ENCODE assay signal across 27 cellular contexts in genomic region chr10:131960631-131961046, GRCh38. TPM values are rescaled to one million over a fixed set of nuclear protein-coding genes. Genes with fewer than 3 reads are reported as not detected.
A peak's percentile ranks its signal among the peaks of the same experiment; 100 is the strongest.
DNase-seq lines count a peak whose midpoint lies in the region; ATAC-seq and TF ChIP-seq lines count a peak whose summit lies in the region.
"Had no signal": no experiment of that assay in that cellular context is flagged by ENCODE, and none has a peak within 500 bp of the region (broad histone marks: within the 10 kb centered on the region; RNA-seq: fewer than 3 reads in every experiment).

No MANE protein-coding gene starts in this region.

- H3K4me3 ChIP-seq in testis = no peak overlapping the region
- H3K4me3 ChIP-seq: breast epithelium, colonic mucosa, Peyer's patch, uterus had no signal

- no peak for DNase-seq in activated CD4-positive, alpha-beta memory T cell treated with anti-CD3 and anti-CD28 coated beads for 36 hours
- no peak for DNase-seq in activated CD4-positive, alpha-beta memory T cell treated with anti-CD3 and anti-CD28 coated beads, Interleukin-2, amount 10 ng/mL, durations not matched to agents 7 days and 5 days
- DNase-seq in RWPE1 (ENCODE audit: low spot score) (no peak), left lobe of liver (ENCODE audit: low spot score) (no peak), testis (peak; percentile 54)
- DNase-seq in activated CD8-positive, alpha-beta memory T cell treated with anti-CD3 and anti-CD28 coated beads for 24 hours = no peak
- DNase-seq: activated CD4-positive, alpha-beta T cell treated with anti-CD3 and anti-CD28 coated beads for 1 hour; activated CD8-positive, alpha-beta memory T cell treated with anti-CD3 and anti-CD28 coated beads, Interleukin-2, amount 10 ng/mL, durations not matched to agents 7 days and 5 days; activated naive CD4-positive, alpha-beta T cell treated with anti-CD3 and anti-CD28 coated beads for 36 hours; amniotic stem cell; CD8-positive, alpha-beta memory T cell; colonic mucosa; effector CD8-positive, alpha-beta T cell; IMR-90; kidney; mammary epithelial cell; NCI-H1092; NCI-H187; posterior cingulate gyrus; stimulated activated CD4-positive, alpha-beta T cell treated with anti-CD3 and anti-CD28 coated beads, Interleukin-15, amount 100 ng/mL, for 24 hours; stimulated activated naive CD4-positive, alpha-beta T cell treated with Interleukin-2 at 50 U/mL for 16 hours; uterus had no signal

- peak overlapping the region; percentile 23 for H3K27ac Mint-ChIP-seq in activated CD4-positive, alpha-beta memory T cell treated with anti-CD3 and anti-CD28 coated beads for 36 hours
- no peak overlapping the region for H3K27ac Mint-ChIP-seq in activated CD4-positive, alpha-beta memory T cell treated with anti-CD3 and anti-CD28 coated beads, Interleukin-2, amount 10 ng/mL, durations not matched to agents 7 days and 5 days
- H3K27ac Mint-ChIP-seq: activated CD8-positive, alpha-beta memory T cell treated with anti-CD3 and anti-CD28 coated beads, Interleukin-2, amount 10 ng/mL, durations not matched to agents 7 days and 5 days; activated naive CD4-positive, alpha-beta T cell treated with anti-CD3 and anti-CD28 coated beads for 36 hours; CD8-positive, alpha-beta memory T cell had no signal

- H3K36me3 Mint-ChIP-seq in activated CD4-positive, alpha-beta memory T cell treated with anti-CD3 and anti-CD28 coated beads for 36 hours = peaks cover 25% of the 10 kb centered on the region
- H3K36me3 Mint-ChIP-seq in activated CD4-positive, alpha-beta memory T cell treated with anti-CD3 and anti-CD28 coated beads, Interleukin-2, amount 10 ng/mL, durations not matched to agents 7 days and 5 days (ENCODE audit: low read depth) = peaks cover 35% of the 10 kb centered on the region

- H3K36me3 ChIP-seq in testis (ENCODE audit: low read depth, missing control alignments) = no peaks in the 10 kb centered on the region
- H3K36me3 ChIP-seq: colonic mucosa, uterus had no signal

- POLR2A ChIA-PET in activated CD4-positive, alpha-beta memory T cell treated with anti-CD3 and anti-CD28 coated beads for 36 hours (lab: Charles Lee) = no interaction called here
- POLR2A ChIA-PET in activated CD4-positive, alpha-beta memory T cell treated with anti-CD3 and anti-CD28 coated beads, Interleukin-2, amount 10 ng/mL, durations not matched to agents 7 days and 5 days (lab: Charles Lee) = interaction anchor here (0.6 to 1.2 kb wide), 2 partner anchors 14 to 21 kb away, joined by 3 read pairs; no protein-coding TSS in a partner anchor
- POLR2A ChIA-PET in RWPE1 (lab: Yijun Ruan, JAX; ENCODE audit: low non-redundant PET) = no interaction called here

- H3K9me3 ChIP-seq in testis = no peaks in the 10 kb centered on the region
- H3K9me3 ChIP-seq: breast epithelium, colonic mucosa, Peyer's patch, uterus had no signal

- CTCF ChIA-PET in activated CD4-positive, alpha-beta memory T cell treated with anti-CD3 and anti-CD28 coated beads for 36 hours (lab: Charles Lee) = no interaction called here
- CTCF ChIA-PET in activated CD4-positive, alpha-beta memory T cell treated with anti-CD3 and anti-CD28 coated beads, Interleukin-2, amount 10 ng/mL, durations not matched to agents 7 days and 5 days (lab: Charles Lee) = no interaction called here
- CTCF ChIA-PET in RWPE1 (lab: Yijun Ruan, JAX) = interaction anchor here (0.5 to 1.0 kb wide), 4 partner anchors 9 to 182 kb away, joined by 3 to 4 read pairs (median 3); no protein-coding TSS in a partner anchor

- TF ChIP-seq CTCF in RWPE1 (conservative IDR thresholded peaks at IDR 0.05; ENCODE audit: low read depth) (no peak), testis (IDR thresholded peaks at IDR 0.05) (no peak)

- H3K27me3 Mint-ChIP-seq in activated CD4-positive, alpha-beta memory T cell treated with anti-CD3 and anti-CD28 coated beads for 36 hours = no peaks in the 10 kb centered on the region
- H3K27me3 Mint-ChIP-seq in activated CD4-positive, alpha-beta memory T cell treated with anti-CD3 and anti-CD28 coated beads, Interleukin-2, amount 10 ng/mL, durations not matched to agents 7 days and 5 days = no peaks in the 10 kb centered on the region
- H3K27me3 Mint-ChIP-seq: activated CD8-positive, alpha-beta memory T cell treated with anti-CD3 and anti-CD28 coated beads, Interleukin-2, amount 10 ng/mL, durations not matched to agents 7 days and 5 days; CD8-positive, alpha-beta memory T cell had no signal

- peak; percentile 12 for ATAC-seq in left lobe of liver
- no peak for ATAC-seq in GM18511 (IDR thresholded peaks at IDR 0.05; ENCODE audit: unreplicated experiment)
- ATAC-seq in GM21737 (IDR thresholded peaks at IDR 0.05; ENCODE audit: unreplicated experiment) = no peak
- ATAC-seq: activated CD8-positive, alpha-beta memory T cell treated with anti-CD3 and anti-CD28 coated beads, Interleukin-2, amount 10 ng/mL, durations not matched to agents 7 days and 5 days had no signal

- H3K4me1 Mint-ChIP-seq in activated CD4-positive, alpha-beta memory T cell treated with anti-CD3 and anti-CD28 coated beads for 36 hours (ENCODE audit: low read depth) = peaks cover 17% of the 10 kb centered on the region
- peaks cover 19% of the 10 kb centered on the region for H3K4me1 Mint-ChIP-seq in activated CD4-positive, alpha-beta memory T cell treated with anti-CD3 and anti-CD28 coated beads, Interleukin-2, amount 10 ng/mL, durations not matched to agents 7 days and 5 days

- 62 to 63% methylated on average over 4 to 18 of the region's 18 CpGs for WGBS in testis, 2 donors

- H3K4me1 ChIP-seq in testis = peaks cover 5% of the 10 kb centered on the region
- H3K4me1 ChIP-seq: breast epithelium, colonic mucosa, Peyer's patch, uterus had no signal

- TF ChIP-seq POLR2A in testis (IDR thresholded peaks at IDR 0.05) = no peak

- H3K27ac ChIP-seq in RWPE1 (peak overlapping the region; percentile 25; the same call in 1 of the 2 replicates), testis (no peak overlapping the region)
- H3K27ac ChIP-seq: breast epithelium, colonic mucosa, epithelial cell of prostate, Peyer's patch, uterus had no signal

- no peaks in the 10 kb centered on the region for H3K9me3 Mint-ChIP-seq in activated CD4-positive, alpha-beta memory T cell treated with anti-CD3 and anti-CD28 coated beads for 36 hours
- no peaks in the 10 kb centered on the region for H3K9me3 Mint-ChIP-seq in activated CD4-positive, alpha-beta memory T cell treated with anti-CD3 and anti-CD28 coated beads, Interleukin-2, amount 10 ng/mL, durations not matched to agents 7 days and 5 days
- H3K9me3 Mint-ChIP-seq: activated naive CD4-positive, alpha-beta T cell treated with anti-CD3 and anti-CD28 coated beads for 36 hours; CD8-positive, alpha-beta memory T cell had no signal

- intact Hi-C loops in activated CD4-positive, alpha-beta memory T cell treated with anti-CD3 and anti-CD28 coated beads for 36 hours (cut with micrococcal nuclease) = no loop called here
- intact Hi-C loops in testis (cut with DNase I; ENCODE audit: low total_unique reads) = no loop called here

- H3K4me3 Mint-ChIP-seq in activated CD4-positive, alpha-beta memory T cell treated with anti-CD3 and anti-CD28 coated beads for 36 hours = no peak overlapping the region
- no peak overlapping the region for H3K4me3 Mint-ChIP-seq in activated CD4-positive, alpha-beta memory T cell treated with anti-CD3 and anti-CD28 coated beads, Interleukin-2, amount 10 ng/mL, durations not matched to agents 7 days and 5 days
- H3K4me3 Mint-ChIP-seq: activated CD8-positive, alpha-beta memory T cell treated with anti-CD3 and anti-CD28 coated beads, Interleukin-2, amount 10 ng/mL, durations not matched to agents 7 days and 5 days; activated naive CD4-positive, alpha-beta T cell treated with anti-CD3 and anti-CD28 coated beads for 36 hours; CD8-positive, alpha-beta memory T cell had no signal

- H3K27me3 ChIP-seq in testis = no peaks in the 10 kb centered on the region
- H3K27me3 ChIP-seq: breast epithelium, colonic mucosa, Peyer's patch, uterus had no signal

RNA-seq across cellular contexts. Expression of gene BNIP3, which starts 21.1 kb away (rescaled TPM):
- total RNA-seq in activated CD4-positive, alpha-beta memory T cell treated with anti-CD3 and anti-CD28 coated beads for 36 hours = 10 to 100 TPM; 84.9 to 86.9 TPM
- total RNA-seq in activated CD4-positive, alpha-beta memory T cell treated with anti-CD3 and anti-CD28 coated beads, Interleukin-2, amount 10 ng/mL, durations not matched to agents 7 days and 5 days = 10 to 100 TPM; 60.2 to 62.3 TPM
- total RNA-seq in left lobe of liver (90.4 TPM), testis (10 to 100 TPM; 61.5 to 93.4 TPM)
- 36.7 TPM for polyA plus RNA-seq in testis (ENCODE audit: insufficient read depth, low read depth, low replicate concordance)

RNA-seq across cellular contexts. Expression of gene PPP2R2D, which starts 59.8 kb away (rescaled TPM):
- 10 to 100 TPM; 31.9 to 32.3 TPM for total RNA-seq in activated CD4-positive, alpha-beta memory T cell treated with anti-CD3 and anti-CD28 coated beads for 36 hours
- total RNA-seq in activated CD4-positive, alpha-beta memory T cell treated with anti-CD3 and anti-CD28 coated beads, Interleukin-2, amount 10 ng/mL, durations not matched to agents 7 days and 5 days = 10 to 100 TPM; 40.3 to 40.8 TPM
- total RNA-seq in left lobe of liver = 15.4 TPM
- total RNA-seq in testis = 10 to 100 TPM; 48.5 to 49.2 TPM
- polyA plus RNA-seq in testis (ENCODE audit: insufficient read depth, low read depth, low replicate concordance) = 34.9 TPM
